In the genomic region with DNA sequence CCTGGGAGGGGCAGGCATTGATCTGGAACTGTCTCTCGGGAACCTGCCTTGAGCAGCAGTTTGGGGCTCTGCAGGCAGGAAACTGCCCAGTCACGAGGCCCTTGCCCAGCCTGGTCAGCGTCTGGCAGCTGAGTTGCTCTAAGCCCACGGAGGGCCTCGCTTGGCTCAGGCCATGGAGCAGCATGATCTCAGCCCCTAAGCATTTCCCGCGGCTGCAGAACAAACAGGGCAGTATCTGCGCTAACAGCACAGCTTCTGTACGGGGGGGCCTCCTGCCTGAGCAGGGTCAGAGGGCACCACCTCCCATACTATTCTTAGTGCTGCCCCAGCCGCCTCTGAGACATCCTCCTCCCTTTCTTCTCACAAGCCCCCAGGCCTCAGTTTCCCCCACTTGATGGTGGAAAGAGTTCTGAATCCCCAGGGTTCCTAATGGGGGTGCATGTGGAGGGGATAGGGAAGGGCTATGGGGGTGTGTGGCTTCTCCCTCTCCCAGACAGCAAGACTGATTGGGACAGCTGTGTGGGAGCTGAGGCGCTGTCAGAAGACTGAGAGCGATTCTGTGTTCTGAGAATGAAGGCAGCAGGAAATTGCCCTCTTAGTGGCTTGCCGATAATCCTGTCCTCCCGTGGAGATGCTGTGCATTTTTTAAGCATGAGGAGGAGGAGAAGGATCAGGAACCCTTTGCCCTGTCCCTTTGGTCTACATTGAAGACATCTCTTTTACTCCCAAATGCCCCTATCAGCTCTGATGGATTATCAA, we compare ENCODE assay signal across 8 cellular contexts. TPM values are rescaled to one million over a fixed set of nuclear protein-coding genes. Genes with fewer than 3 reads are reported as not detected.
DNase-seq lines count a peak whose midpoint lies in the region; ATAC-seq and TF ChIP-seq lines count a peak whose summit lies in the region.

No MANE protein-coding gene starts in this region.

- H3K9me2 ChIP-seq in PC-3 (replicated peaks; ENCODE audit: low read length), result no peaks in the 10 kb centered on the region

- no peak for TF ChIP-seq CTCF in PC-3 (conservative IDR thresholded peaks at IDR 0.05; ENCODE audit: low read depth, low read length)
- peak in 1 of 2 donors; percentile 1 for TF ChIP-seq CTCF in fibroblast of lung (conservative IDR thresholded peaks at IDR 0.05 in 1 of 2, IDR thresholded peaks at IDR 0.05 in 1 of 2; ENCODE audit: low read depth in 1 of 2, low read length in 2 of 2)
- TF ChIP-seq CTCF in mucosa of descending colon (IDR thresholded peaks at IDR 0.05), result no peak

- POLR2A ChIA-PET in PC-3 (lab: Charles Lee; ENCODE audit: unreplicated experiment), result no interaction called here

- no TSS peak for BruUV-seq in PC-3 (replicated peaks; lab: Mats Ljungman, UMichigan)

- no peak overlapping the region for H3K4me3 ChIP-seq in PC-3 (ENCODE audit: low read length)
- H3K4me3 ChIP-seq in fibroblast of lung (replicated peaks in 1 of 4; ENCODE audit: control extremely low read depth in 1 of 4, insufficient read depth in 1 of 4, low read depth in 3 of 4, low read length in 4 of 4), result no peak overlapping the region
- H3K4me3 ChIP-seq in mucosa of descending colon, result no peak overlapping the region

- no peaks in the 10 kb centered on the region for H3F3A ChIP-seq in PC-3 (ENCODE audit: low read length, unreplicated experiment)

- intact Hi-C loops in PC-3 (cut with micrococcal nuclease) (no loop called here), mucosa of descending colon (cut with DNase I, micrococcal nuclease) (no loop called here)

- CTCF ChIA-PET in PC-3 (lab: Charles Lee), result no interaction called here

- H3K79me2 ChIP-seq in PC-3 (ENCODE audit: low read length) (no peaks in the 10 kb centered on the region), fibroblast of lung (ENCODE audit: control insufficient read depth, insufficient read depth, low read length) (no peaks in the 10 kb centered on the region)

- H3K9me3 ChIP-seq in PC-3 (ENCODE audit: low read length), result no peaks in the 10 kb centered on the region
- H3K9me3 ChIP-seq in fibroblast of lung (ENCODE audit: control insufficient read depth, insufficient read depth, low read depth, low read length), result no peaks in the 10 kb centered on the region
- no peaks in the 10 kb centered on the region for H3K9me3 ChIP-seq in mucosa of descending colon

- H3K4me2 ChIP-seq in PC-3 (ENCODE audit: low read length) (no peak overlapping the region), fibroblast of lung (ENCODE audit: extremely low read depth, insufficient read depth, low read length) (peak overlapping the region; percentile 60)

- DNase-seq in PC-3 (peak; percentile 7), fibroblast of lung (ENCODE audit: low read depth in 2 of 2) (peak; percentile 91 to 97), mucosa of descending colon (peak; percentile 17 to 64 (median 53)), ureter (ENCODE audit: low spot score) (peak; percentile 63)
- DNase-seq in activated T-cell treated with anti-CD3 and anti-CD28 coated beads, Interleukin-2, amount 50 U/mL, for 1 hour, result no peak
- no peak for DNase-seq in activated CD4-positive, alpha-beta T cell treated with anti-CD3 and anti-CD28 coated beads, Interleukin-2, amount 50 U/mL, for 48 hours
- DNase-seq in central memory CD4-positive, alpha-beta T cell, result no peak

- no peaks in the 10 kb centered on the region for H3K4me1 ChIP-seq in PC-3 (ENCODE audit: insufficient read depth, low read length)
- peaks cover 37% of the 10 kb centered on the region for H3K4me1 ChIP-seq in fibroblast of lung (ENCODE audit: control insufficient read depth, extremely low read depth, insufficient read depth, low read length)
- no peaks in the 10 kb centered on the region for H3K4me1 ChIP-seq in mucosa of descending colon (ENCODE audit: low read depth)

- peak; percentile 31; the same call in 1 of the 2 replicates for ATAC-seq in PC-3
- peak; percentile 60 for ATAC-seq in mucosa of descending colon
- ATAC-seq in GM18520 (IDR thresholded peaks at IDR 0.05; ENCODE audit: unreplicated experiment), result no peak

- H3K27ac ChIP-seq in PC-3 (ENCODE audit: low read length) (no peak overlapping the region), fibroblast of lung (ENCODE audit: insufficient read depth, low read length) (peak overlapping the region; percentile 66)

- H2AFZ ChIP-seq in PC-3 (ENCODE audit: low read length), result no peak overlapping the region
- H2AFZ ChIP-seq in fibroblast of lung (ENCODE audit: low read length), result no peak overlapping the region

- H3K9ac ChIP-seq in PC-3 (ENCODE audit: low read length) (no peak overlapping the region), fibroblast of lung (ENCODE audit: insufficient read depth, low read length) (no peak overlapping the region)

- H4K20me1 ChIP-seq in PC-3 (ENCODE audit: low read length), result no peaks in the 10 kb centered on the region
- no peaks in the 10 kb centered on the region for H4K20me1 ChIP-seq in fibroblast of lung (ENCODE audit: control insufficient read depth, extremely low read depth, insufficient read depth, low read length)

- H3K36me3 ChIP-seq in PC-3 (ENCODE audit: low read depth, low read length) (no peaks in the 10 kb centered on the region), fibroblast of lung (ENCODE audit: control insufficient read depth, insufficient read depth, low read length) (no peaks in the 10 kb centered on the region), mucosa of descending colon (ENCODE audit: low read depth) (no peaks in the 10 kb centered on the region)

- H3K27me3 ChIP-seq in PC-3 (ENCODE audit: low read length) (no peaks in the 10 kb centered on the region), fibroblast of lung (ENCODE audit: control insufficient read depth, insufficient read depth, low read length) (no peaks in the 10 kb centered on the region)

RNA-seq across cellular contexts. Expression of a gene that starts 46.4 kb away (rescaled TPM):
- total RNA-seq in PC-3 (2014; rRNA removed) (6.0 and 8.6 TPM in 2 replicates), fibroblast of lung (16.7 and 21.8 TPM in 2 replicates), mucosa of descending colon (10 to 100 TPM; 22.0 to 30.9 (median 22.3) TPM), ureter (34.8 TPM)
- polyA plus RNA-seq in fibroblast of lung, result 8.4 and 11.6 TPM in 2 replicates
- polyA plus RNA-seq in fibroblast of lung (2012), result 9.0 and 13.9 TPM in 2 replicates
- polyA minus RNA-seq in fibroblast of lung (ENCODE audit: low replicate concordance), result 20.0 and 35.0 TPM in 2 replicates

Comparison
In these comparisons a context has a peak if more than half of its experiments do, and no peak if none do; other contexts are left out.
1. DNase-seq: peak in PC-3 (single experiment), fibroblast of lung (2 of 2), mucosa of descending colon (3 of 3) and ureter (single experiment); none in activated T-cell treated with anti-CD3 and anti-CD28 coated beads, Interleukin-2, amount 50 U/mL, for 1 hour (single experiment), activated CD4-positive, alpha-beta T cell treated with anti-CD3 and anti-CD28 coated beads, Interleukin-2, amount 50 U/mL, for 48 hours (0 of 2) and central memory CD4-positive, alpha-beta T cell (single experiment).